In genomic region chr17:53543363-53543927, GRCh38 we compare ENCODE assay signal across 2 cellular contexts.
A peak's percentile ranks its signal among the peaks of the same experiment; 100 is the strongest.
TF ChIP-seq lines count a peak whose summit lies in the region.

No MANE protein-coding gene starts in this region.

TF ChIP-seq in SK-N-SH, 30 proteins besides CTCF, POLR2A, EP300 and RAD21:
- TF ChIP-seq YY1 (IDR thresholded peaks at IDR 0.05; ENCODE audit: low read depth) (no peak), GABPA (IDR thresholded peaks at IDR 0.05; ENCODE audit: low read depth) (no peak), TAF1 (IDR thresholded peaks at IDR 0.05; ENCODE audit: borderline replicate concordance, low read depth, low read length) (no peak), RCOR1 (IDR thresholded peaks at IDR 0.05; ENCODE audit: low read length) (peak; percentile 64; the same call in 1 of the 2 replicates), TEAD4 (IDR thresholded peaks at IDR 0.05; ENCODE audit: borderline replicate concordance, insufficient read depth) (no peak), ZBTB33 (IDR thresholded peaks at IDR 0.05; ENCODE audit: borderline replicate concordance, low read depth) (no peak), USF1 (IDR thresholded peaks at IDR 0.05; ENCODE audit: borderline replicate concordance, low read depth) (peak; percentile 42; the same call in 1 of the 2 replicates)

TF ChIP-seq in K562, 482 proteins besides CTCF, POLR2A, EP300 and RAD21:
- TF ChIP-seq TFE3 (CRISPR knock-in tag; IDR thresholded peaks at IDR 0.05) (peak; percentile 9; the same call in 1 of the 2 replicates), FOXK2 (conservative IDR thresholded peaks at IDR 0.05 in 1 of 2, IDR thresholded peaks at IDR 0.05 in 1 of 2; ENCODE audit: low read depth in 2 of 2) (no peak)
